Comparison of ENCODE assay signal across 8 cellular contexts in the genomic region with DNA sequence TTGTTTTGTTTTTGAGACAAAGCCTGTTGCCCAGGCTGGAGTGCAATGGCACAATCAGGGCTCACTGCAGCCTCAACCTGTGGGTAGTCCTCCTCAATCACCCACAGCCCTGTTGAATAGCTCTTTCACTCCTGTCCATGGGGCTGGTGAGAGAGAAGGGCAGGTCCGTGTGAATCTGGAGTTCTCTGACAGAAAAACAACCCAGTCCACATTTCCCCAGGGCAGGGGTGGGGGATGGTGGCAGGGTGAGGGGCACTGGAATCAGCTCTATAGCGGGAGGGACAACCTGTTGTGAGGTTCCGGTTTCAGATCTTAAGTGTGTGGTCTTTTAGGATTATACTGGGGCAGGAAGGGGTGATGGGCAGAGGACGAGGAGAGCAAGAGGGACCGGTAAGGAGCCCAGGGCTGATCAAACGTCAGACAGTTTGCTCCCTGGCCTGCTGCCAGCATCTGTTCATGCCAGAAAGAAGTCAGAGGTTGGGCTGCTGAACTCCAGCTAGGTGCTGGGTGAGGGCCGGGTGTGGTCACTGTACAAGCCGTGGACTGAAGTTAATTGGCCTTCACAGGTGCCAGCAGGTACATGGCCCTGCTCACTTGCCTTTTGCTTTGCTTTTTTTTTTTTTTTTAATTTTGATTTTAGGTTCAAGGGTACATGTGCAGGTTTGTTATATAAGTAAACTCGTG. TPM values are rescaled to one million over a fixed set of nuclear protein-coding genes. Genes with fewer than 3 reads are reported as not detected.
A peak's percentile ranks its signal among the peaks of the same experiment; 100 is the strongest.
DNase-seq lines count a peak whose midpoint lies in the region.
"Had no signal": no experiment of that assay in that cellular context is flagged by ENCODE, and none has a peak within 500 bp of the region (broad histone marks: within the 10 kb centered on the region; RNA-seq: fewer than 3 reads in every experiment).

No MANE protein-coding gene starts in this region.

- H3K4me1 ChIP-seq in duodenal mucosa (ENCODE audit: control insufficient read depth in 1 of 2, insufficient read depth in 2 of 2, low read length in 2 of 2): peaks cover 12 to 16% of the 10 kb centered on the region in 2 donors

- H3K9me3 ChIP-seq in duodenal mucosa (ENCODE audit: control insufficient read depth in 1 of 2, low read length in 2 of 2): no peaks in the 10 kb centered on the region

- H3K4me3 ChIP-seq in duodenal mucosa (ENCODE audit: low read depth in 1 of 2, low read length in 2 of 2): peak overlapping the region in 1 of 2 donors; percentile 29

- in situ Hi-C loops in KBM-7 (cut with MboI; ENCODE audit: low pct_unique_long_range_greater_than_20kb, low sequenced_read_pairs): no loop called here

- DNase-seq in KBM-7: peak; percentile 18
- DNase-seq in NCI-H524 treated with DMSO at 0.1 percent for 48 hours (lab: John Stamatoyannopoulos, UW): peak; percentile 30
- DNase-seq in renal cortical epithelial cell (ENCODE audit: low read depth): peak; percentile 63
- no peak for DNase-seq in 8988T
- no peak for DNase-seq in dedifferentiated amniotic fluid mesenchymal stem cell (ENCODE audit: extremely low spot score)
- DNase-seq in midbrain (lab: John Stamatoyannopoulos, UW): no peak
- DNase-seq: effector CD8-positive, alpha-beta T cell had no signal

- H3K27me3 ChIP-seq in duodenal mucosa (ENCODE audit: control insufficient read depth in 1 of 2, insufficient read depth in 2 of 2, low read length in 2 of 2): no peaks in the 10 kb centered on the region

- H3K9ac ChIP-seq in duodenal mucosa (ENCODE audit: low read depth in 1 of 2, low read length in 2 of 2): peak overlapping the region; percentile 12 to 26

- H3K36me3 ChIP-seq in duodenal mucosa (ENCODE audit: control insufficient read depth in 1 of 2, insufficient read depth in 2 of 2, low read length in 2 of 2): no peaks in the 10 kb centered on the region

- H3K27ac ChIP-seq in duodenal mucosa (ENCODE audit: low read depth, low read length): peak overlapping the region; percentile 58

RNA-seq across cellular contexts. Expression of gene MKRN1, which starts 33.2 kb away (rescaled TPM):
- total RNA-seq in renal cortical epithelial cell: 76.6 and 119 TPM in 2 replicates

Comparison
In these comparisons a context has a peak if more than half of its experiments do, and no peak if none do; other contexts are left out.
1. DNase-seq: peak in KBM-7 (single experiment), NCI-H524 treated with DMSO at 0.1 percent for 48 hours (single experiment) and renal cortical epithelial cell (single experiment); none in 8988T (single experiment), dedifferentiated amniotic fluid mesenchymal stem cell (single experiment) and midbrain (single experiment).